In genomic region chr7:157476201-157476600, GRCh38 we compare ENCODE assay signal across 34 cellular contexts.
DNase-seq lines count a peak whose midpoint lies in the region; ATAC-seq and TF ChIP-seq lines count a peak whose summit lies in the region.
"Had no signal": no experiment of that assay in that cellular context is flagged by ENCODE, and none has a peak within 500 bp of the region (broad histone marks: within the 10 kb centered on the region; RNA-seq: fewer than 3 reads in every experiment).

No MANE protein-coding gene starts in this region.

- H3K4me3 Mint-ChIP-seq in activated CD4-positive, alpha-beta memory T cell treated with anti-CD3 and anti-CD28 coated beads, Interleukin-2, amount 10 ng/mL, durations not matched to agents 7 days and 5 days, result no peak overlapping the region
- H3K4me3 Mint-ChIP-seq in activated CD4-positive, alpha-beta memory T cell treated with anti-CD3 and anti-CD28 coated beads for 36 hours, result no peak overlapping the region
- H3K4me3 Mint-ChIP-seq: activated naive CD8-positive, alpha-beta T cell treated with anti-CD3 and anti-CD28 coated beads, Interleukin-2, amount 10 ng/mL, durations not matched to agents 7 days and 5 days; activated T-helper 17 cell treated with anti-CD3 and anti-CD28 coated beads, Interleukin-2, amount 50 U/mL, for 72 hours; CD4-positive, CD25-positive, alpha-beta regulatory T cell; immature natural killer cell; memory B cell; stimulated activated naive CD8-positive, alpha-beta T cell treated with anti-CD3 and anti-CD28 coated beads, Interleukin-15, Interleukin-2, amounts not matched to agents 100 ng/mL and 50 ng/mL, for 24 hours had no signal

- CTCF ChIA-PET in activated CD4-positive, alpha-beta memory T cell treated with anti-CD3 and anti-CD28 coated beads, Interleukin-2, amount 10 ng/mL, durations not matched to agents 7 days and 5 days (lab: Charles Lee), result no interaction called here
- CTCF ChIA-PET in activated CD4-positive, alpha-beta memory T cell treated with anti-CD3 and anti-CD28 coated beads for 36 hours (lab: Charles Lee), result no interaction called here

- intact Hi-C loops in activated CD4-positive, alpha-beta memory T cell treated with anti-CD3 and anti-CD28 coated beads for 36 hours (cut with micrococcal nuclease), result no loop called here
- intact Hi-C loops in cardiac septum (cut with DNase I), result no loop called here
- intact Hi-C loops in heart right ventricle (cut with DNase I), result no loop called here
- intact Hi-C loops in aorta (cut with DNase I), result no loop called here

- H3K36me3 ChIP-seq in heart right ventricle (no peaks in the 10 kb centered on the region), aorta (ENCODE audit: control insufficient read depth in 1 of 2, insufficient read depth in 2 of 2, low read length in 1 of 2) (no peaks in the 10 kb centered on the region)
- H3K36me3 ChIP-seq: ascending aorta, pancreas, vagina had no signal

- H3K27ac ChIP-seq in heart right ventricle (no peak overlapping the region), aorta (ENCODE audit: low read depth in 1 of 2, low read length in 2 of 2) (no peak overlapping the region)
- H3K27ac ChIP-seq: A549, ascending aorta, epithelial cell of prostate, pancreas, vagina had no signal

- ATAC-seq in heart right ventricle, result no peak
- ATAC-seq in aorta (ENCODE audit: low FRiP score), result peak; percentile 44
- ATAC-seq: activated T-helper 17 cell treated with anti-CD3 and anti-CD28 coated beads, Interleukin-2, amount 50 U/mL, for 72 hours; left cardiac atrium; pancreas had no signal

- H3K27me3 ChIP-seq in heart right ventricle (peaks cover 0 to 18% (median 7%) of the 10 kb centered on the region in 7 donors), aorta (ENCODE audit: control insufficient read depth in 1 of 2, insufficient read depth in 2 of 2, low read length in 1 of 2) (no peaks in the 10 kb centered on the region)
- H3K27me3 ChIP-seq: ascending aorta, pancreas, vagina had no signal

- WGBS in heart right ventricle, 2 donors, result 56 to 64% methylated on average over 7 to 8 of the region's 8 CpGs
- WGBS in aorta, 2 donors, result 64 to 67% methylated on average over 7 to 8 of the region's 8 CpGs

- H3K27ac Mint-ChIP-seq in activated CD4-positive, alpha-beta memory T cell treated with anti-CD3 and anti-CD28 coated beads, Interleukin-2, amount 10 ng/mL, durations not matched to agents 7 days and 5 days, result no peak overlapping the region
- H3K27ac Mint-ChIP-seq in activated CD4-positive, alpha-beta memory T cell treated with anti-CD3 and anti-CD28 coated beads for 36 hours, result no peak overlapping the region
- H3K27ac Mint-ChIP-seq: activated naive CD8-positive, alpha-beta T cell treated with anti-CD3 and anti-CD28 coated beads, Interleukin-2, amount 10 ng/mL, durations not matched to agents 7 days and 5 days; activated T-helper 17 cell treated with anti-CD3 and anti-CD28 coated beads, Interleukin-2, amount 50 U/mL, for 72 hours; immature natural killer cell; memory B cell; stimulated activated naive CD8-positive, alpha-beta T cell treated with anti-CD3 and anti-CD28 coated beads, Interleukin-15, Interleukin-2, amounts not matched to agents 100 ng/mL and 50 ng/mL, for 24 hours had no signal

- TF ChIP-seq CTCF in heart right ventricle (IDR thresholded peaks at IDR 0.05), result no peak

- peaks cover 43% of the 10 kb centered on the region for H3K36me3 Mint-ChIP-seq in activated CD4-positive, alpha-beta memory T cell treated with anti-CD3 and anti-CD28 coated beads, Interleukin-2, amount 10 ng/mL, durations not matched to agents 7 days and 5 days (ENCODE audit: low read depth)
- H3K36me3 Mint-ChIP-seq in activated CD4-positive, alpha-beta memory T cell treated with anti-CD3 and anti-CD28 coated beads for 36 hours, result peaks cover 20% of the 10 kb centered on the region

- POLR2A ChIA-PET in activated CD4-positive, alpha-beta memory T cell treated with anti-CD3 and anti-CD28 coated beads, Interleukin-2, amount 10 ng/mL, durations not matched to agents 7 days and 5 days (lab: Charles Lee), result no interaction called here
- POLR2A ChIA-PET in activated CD4-positive, alpha-beta memory T cell treated with anti-CD3 and anti-CD28 coated beads for 36 hours (lab: Charles Lee), result no interaction called here

- H3K4me3 ChIP-seq in heart right ventricle, result no peak overlapping the region
- H3K4me3 ChIP-seq in aorta (ENCODE audit: low read length in 2 of 2), result no peak overlapping the region
- H3K4me3 ChIP-seq: A549, ascending aorta, pancreas, vagina had no signal

- H3K4me1 ChIP-seq in heart right ventricle (no peaks in the 10 kb centered on the region), aorta (ENCODE audit: control insufficient read depth in 1 of 2, insufficient read depth in 2 of 2, low read length in 2 of 2) (no peaks in the 10 kb centered on the region)
- H3K4me1 ChIP-seq: A549, ascending aorta, pancreas, vagina had no signal

- H3K9me3 Mint-ChIP-seq in activated CD4-positive, alpha-beta memory T cell treated with anti-CD3 and anti-CD28 coated beads, Interleukin-2, amount 10 ng/mL, durations not matched to agents 7 days and 5 days, result peaks cover 23% of the 10 kb centered on the region
- H3K9me3 Mint-ChIP-seq in activated CD4-positive, alpha-beta memory T cell treated with anti-CD3 and anti-CD28 coated beads for 36 hours, result peaks cover 24% of the 10 kb centered on the region

- peak; percentile 14 for DNase-seq in activated CD4-positive, alpha-beta memory T cell treated with anti-CD3 and anti-CD28 coated beads, Interleukin-2, amount 10 ng/mL, durations not matched to agents 7 days and 5 days
- no peak for DNase-seq in activated CD4-positive, alpha-beta memory T cell treated with anti-CD3 and anti-CD28 coated beads for 36 hours
- DNase-seq in cardiac septum (ENCODE audit: low spot score) (peak; percentile 39), heart right ventricle (no peak), mesenteric fat pad (ENCODE audit: low spot score) (peak; percentile 45), aorta (peak in 1 of 2 donors; percentile 58), NCI-H345 treated with DMSO at 0.1 percent for 48 hours (lab: John Stamatoyannopoulos, UW; ENCODE audit: unreplicated experiment) (no peak), NCI-H1092 treated with DMSO at 0.1 percent for 48 hours (lab: John Stamatoyannopoulos, UW) (no peak)
- DNase-seq: activated naive CD8-positive, alpha-beta T cell treated with anti-CD3 and anti-CD28 coated beads, Interleukin-2, amount 10 ng/mL, durations not matched to agents 7 days and 5 days; AML-193; Calu3; CD4-positive, CD25-positive, alpha-beta regulatory T cell; DMS79; effector CD8-positive, alpha-beta T cell; GDM1; HCEC 1CT; immature natural killer cell; IMR-90; left cardiac atrium; MV-4-11; NCI-H2107; NCI-H345; NCI-H82; retina; RPMI8226; small intestine had no signal

- peaks cover 4% of the 10 kb centered on the region for H3K27me3 Mint-ChIP-seq in activated CD4-positive, alpha-beta memory T cell treated with anti-CD3 and anti-CD28 coated beads, Interleukin-2, amount 10 ng/mL, durations not matched to agents 7 days and 5 days
- no peaks in the 10 kb centered on the region for H3K27me3 Mint-ChIP-seq in activated CD4-positive, alpha-beta memory T cell treated with anti-CD3 and anti-CD28 coated beads for 36 hours
- H3K27me3 Mint-ChIP-seq: activated T-helper 17 cell treated with anti-CD3 and anti-CD28 coated beads, Interleukin-2, amount 50 U/mL, for 72 hours; stimulated activated naive CD8-positive, alpha-beta T cell treated with anti-CD3 and anti-CD28 coated beads, Interleukin-15, Interleukin-2, amounts not matched to agents 100 ng/mL and 50 ng/mL, for 24 hours had no signal

- peaks cover 50% of the 10 kb centered on the region for H3K4me1 Mint-ChIP-seq in activated CD4-positive, alpha-beta memory T cell treated with anti-CD3 and anti-CD28 coated beads, Interleukin-2, amount 10 ng/mL, durations not matched to agents 7 days and 5 days
- peaks cover 37% of the 10 kb centered on the region for H3K4me1 Mint-ChIP-seq in activated CD4-positive, alpha-beta memory T cell treated with anti-CD3 and anti-CD28 coated beads for 36 hours (ENCODE audit: low read depth)
- H3K4me1 Mint-ChIP-seq: memory B cell had no signal

- H3K9me3 ChIP-seq in heart right ventricle (peaks cover 0 to 25% (median 17%) of the 10 kb centered on the region in 11 donors), aorta (ENCODE audit: control insufficient read depth, low read length) (peaks cover 3% of the 10 kb centered on the region)
- H3K9me3 ChIP-seq: pancreas had no signal

Comparison
In these comparisons a context has a peak if more than half of its experiments do, and no peak if none do; other contexts are left out.
1. DNase-seq: peak in activated CD4-positive, alpha-beta memory T cell treated with anti-CD3 and anti-CD28 coated beads, Interleukin-2, amount 10 ng/mL, durations not matched to agents 7 days and 5 days (single experiment), cardiac septum (single experiment) and mesenteric fat pad (single experiment); none in activated CD4-positive, alpha-beta memory T cell treated with anti-CD3 and anti-CD28 coated beads for 36 hours (single experiment), heart right ventricle (0 of 2), NCI-H345 treated with DMSO at 0.1 percent for 48 hours (single experiment) and NCI-H1092 treated with DMSO at 0.1 percent for 48 hours (single experiment).